In the genomic region with DNA sequence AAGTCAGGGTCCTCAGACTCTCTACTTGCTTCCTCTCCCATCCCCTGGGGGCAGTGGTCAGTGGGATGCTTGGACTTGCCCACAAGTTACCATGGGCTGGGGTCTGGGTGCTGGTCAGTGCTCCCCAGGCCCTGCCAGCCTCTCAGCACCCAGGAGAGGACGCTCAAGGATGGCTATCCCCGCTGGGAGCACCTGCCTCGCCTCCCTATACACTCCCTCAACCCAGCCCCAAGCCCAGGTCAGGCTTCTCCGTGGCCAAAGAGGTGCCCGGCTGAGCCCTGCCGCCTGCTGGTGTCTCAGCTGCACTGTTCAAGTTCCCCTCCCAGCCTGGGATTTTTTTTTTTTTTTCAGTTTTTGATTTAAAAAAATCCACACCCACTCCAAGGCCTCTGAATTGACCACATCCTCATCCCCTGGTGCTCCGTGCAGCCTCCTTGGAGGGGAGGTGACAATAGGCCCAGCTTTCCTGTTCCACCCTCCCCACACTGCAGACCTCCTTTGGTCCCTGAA, we compare ENCODE assay signal across 8 cellular contexts. TPM values are rescaled to one million over a fixed set of nuclear protein-coding genes. Genes with fewer than 3 reads are reported as not detected.
DNase-seq lines count a peak whose midpoint lies in the region; ATAC-seq and TF ChIP-seq lines count a peak whose summit lies in the region.

No MANE protein-coding gene starts in this region.

- peaks cover 14 to 23% of the 10 kb centered on the region in 2 donors for H3K4me1 Mint-ChIP-seq in natural killer cell

- H3K4me1 ChIP-seq in OCI-LY3 (ENCODE audit: low read length) = no peaks in the 10 kb centered on the region

- H3K79me2 ChIP-seq in OCI-LY3 (ENCODE audit: low read length) = no peaks in the 10 kb centered on the region

- TF ChIP-seq CTCF in OCI-LY3 (IDR thresholded peaks at IDR 0.05; ENCODE audit: low read depth, low read length) = peak; percentile 53
- TF ChIP-seq CTCF in natural killer cell (IDR thresholded peaks at IDR 0.05) = peak; percentile 39

- DNase-seq in stimulated activated CD4-positive, alpha-beta T cell treated with anti-CD3 and anti-CD28 coated beads, Interleukin-15, amount 100 ng/mL, for 48 hours (ENCODE audit: low read depth in 2 of 2) = peak; percentile 15 to 23
- no peak for DNase-seq in stimulated activated CD4-positive, alpha-beta T cell treated with anti-CD3 and anti-CD28 coated beads, Interleukin-4, amount 100 ng/mL, for 4 hours
- peak; percentile 32 for DNase-seq in cerebellar cortex (ENCODE audit: low spot score)
- DNase-seq in natural killer cell = no peak
- no peak for DNase-seq in NCI-H526 treated with DMSO at 0.1 percent for 48 hours (lab: John Stamatoyannopoulos, UW)
- DNase-seq in activated CD8-positive, alpha-beta memory T cell treated with anti-CD3 and anti-CD28 coated beads, Interleukin-2, amount 50 U/mL, for 4 hours = no peak
- DNase-seq in cerebellar nuclear complex (lab: John Stamatoyannopoulos, UW) = no peak

- H3K4me3 ChIP-seq in OCI-LY3 (ENCODE audit: low read length) = no peak overlapping the region

- intact Hi-C loops in natural killer cell (cut with micrococcal nuclease) = loop anchor here (1.0 to 2.0 kb wide), 2 partner anchors 121 to 128 kb away; no protein-coding TSS in a partner anchor

- ATAC-seq in natural killer cell = peak in 1 of 3 donors; percentile 22

- no peaks in the 10 kb centered on the region for H3K36me3 ChIP-seq in OCI-LY3 (replicated peaks; ENCODE audit: low read depth, low read length)

- H3K27me3 ChIP-seq in OCI-LY3 (ENCODE audit: low read depth, low read length) = no peaks in the 10 kb centered on the region

- H3K27ac Mint-ChIP-seq in natural killer cell = peak overlapping the region; percentile 43 to 66

- H4K20me1 ChIP-seq in OCI-LY3 (ENCODE audit: insufficient read depth, low read length) = no peaks in the 10 kb centered on the region

- H3K9me3 Mint-ChIP-seq in natural killer cell = no peaks in the 10 kb centered on the region

- no peak overlapping the region for H2AFZ ChIP-seq in OCI-LY3 (ENCODE audit: low read depth, low read length)

- no peak overlapping the region for H3K9ac ChIP-seq in OCI-LY3 (ENCODE audit: low read length)

- peak overlapping the region; percentile 47 for H3K4me3 Mint-ChIP-seq in natural killer cell

- no peak overlapping the region for H3K27ac ChIP-seq in OCI-LY3 (ENCODE audit: low read length)

- H3K9me3 ChIP-seq in OCI-LY3 (ENCODE audit: insufficient read depth, low read length) = no peaks in the 10 kb centered on the region

- no peak overlapping the region for H3K4me2 ChIP-seq in OCI-LY3 (ENCODE audit: low read length)

- no peaks in the 10 kb centered on the region for H3K36me3 Mint-ChIP-seq in natural killer cell

- H3K27me3 Mint-ChIP-seq in natural killer cell (ENCODE audit: low read depth in 2 of 2) = no peaks in the 10 kb centered on the region

RNA-seq across cellular contexts. Expression of a gene that starts 10.8 kb away (rescaled TPM):
- under 1 TPM; 0.24 to 0.39 (median 0.28) TPM for total RNA-seq in natural killer cell

Comparison
In these comparisons a context has a peak if more than half of its experiments do, and no peak if none do; other contexts are left out.
1. DNase-seq: peak in stimulated activated CD4-positive, alpha-beta T cell treated with anti-CD3 and anti-CD28 coated beads, Interleukin-15, amount 100 ng/mL, for 48 hours (2 of 2) and cerebellar cortex (single experiment); none in stimulated activated CD4-positive, alpha-beta T cell treated with anti-CD3 and anti-CD28 coated beads, Interleukin-4, amount 100 ng/mL, for 4 hours (0 of 2), natural killer cell (single experiment), NCI-H526 treated with DMSO at 0.1 percent for 48 hours (single experiment), activated CD8-positive, alpha-beta memory T cell treated with anti-CD3 and anti-CD28 coated beads, Interleukin-2, amount 50 U/mL, for 4 hours (single experiment) and cerebellar nuclear complex (0 of 2).